Comparison of ENCODE assay signal across 8 cellular contexts in the genomic region with DNA sequence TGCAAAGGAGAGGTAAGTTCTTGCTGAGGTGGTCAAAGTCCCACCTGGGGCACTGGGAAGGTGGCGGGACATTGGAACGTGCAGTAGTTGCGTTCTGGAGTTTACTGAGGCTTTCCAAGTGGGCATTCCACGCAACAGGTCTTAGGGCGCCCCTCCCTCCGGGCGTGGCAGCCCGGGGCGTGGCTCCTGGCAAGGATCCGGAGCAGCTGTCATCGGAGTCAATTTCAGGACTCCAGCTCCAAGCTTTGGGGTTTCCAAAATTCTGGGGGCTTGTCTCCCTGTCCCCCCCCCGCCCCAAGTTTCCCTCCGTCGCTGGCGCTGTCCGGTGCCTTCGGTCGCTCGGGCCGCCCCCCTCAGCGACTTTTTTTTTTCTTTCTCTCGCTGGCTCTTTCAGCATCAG. TPM values are rescaled to one million over a fixed set of nuclear protein-coding genes. Genes with fewer than 3 reads are reported as not detected.
DNase-seq lines count a peak whose midpoint lies in the region; ATAC-seq and TF ChIP-seq lines count a peak whose summit lies in the region.

No MANE protein-coding gene starts in this region.

- H3K27me3 ChIP-seq in neural progenitor cell = peaks cover 54% of the 10 kb centered on the region

- peaks cover 16% of the 10 kb centered on the region for H3K27me3 Mint-ChIP-seq in activated CD4-positive, alpha-beta T cell treated with anti-CD3 and anti-CD28 coated beads, Interleukin-2, amount 10 ng/mL, durations not matched to agents 24 days and 14 days
- H3K27me3 Mint-ChIP-seq in effector memory CD8-positive, alpha-beta T cell = no peaks in the 10 kb centered on the region
- peaks cover 39% of the 10 kb centered on the region for H3K27me3 Mint-ChIP-seq in neural progenitor cell (ENCODE audit: insufficient read depth, low read depth)

- no peak overlapping the region for H3K27ac Mint-ChIP-seq in activated CD4-positive, alpha-beta T cell treated with anti-CD3 and anti-CD28 coated beads, Interleukin-2, amount 10 ng/mL, durations not matched to agents 24 days and 14 days
- H3K27ac Mint-ChIP-seq in effector memory CD8-positive, alpha-beta T cell = peak overlapping the region; percentile 91 to 93
- H3K27ac Mint-ChIP-seq in neural progenitor cell = no peak overlapping the region

- H3K27ac ChIP-seq in neural progenitor cell = no peak overlapping the region

- H4K20me1 ChIP-seq in neural progenitor cell (ENCODE audit: low read depth) = peaks cover 10% of the 10 kb centered on the region

- intact Hi-C loops in activated CD4-positive, alpha-beta T cell treated with anti-CD3 and anti-CD28 coated beads, Interleukin-2, amount 10 ng/mL, durations not matched to agents 24 days and 14 days (cut with micrococcal nuclease) = loop anchor here (1.0 to 5.0 kb wide), 3 partner anchors 34 to 308 kb away; partner anchors contain the start of gene PRKAR1A

- no peaks in the 10 kb centered on the region for H3K4me1 ChIP-seq in neural progenitor cell

- peak overlapping the region; percentile 99 for H3K4me2 ChIP-seq in neural progenitor cell

- H3K9me3 Mint-ChIP-seq in activated CD4-positive, alpha-beta T cell treated with anti-CD3 and anti-CD28 coated beads, Interleukin-2, amount 10 ng/mL, durations not matched to agents 24 days and 14 days = no peaks in the 10 kb centered on the region
- H3K9me3 Mint-ChIP-seq in effector memory CD8-positive, alpha-beta T cell = no peaks in the 10 kb centered on the region
- no peaks in the 10 kb centered on the region for H3K9me3 Mint-ChIP-seq in neural progenitor cell

- H3K9ac ChIP-seq in neural progenitor cell = no peak overlapping the region

- no peaks in the 10 kb centered on the region for H3K9me3 ChIP-seq in neural progenitor cell (ENCODE audit: low read depth)

- H3K4me3 Mint-ChIP-seq in activated CD4-positive, alpha-beta T cell treated with anti-CD3 and anti-CD28 coated beads, Interleukin-2, amount 10 ng/mL, durations not matched to agents 24 days and 14 days = peak overlapping the region; percentile 85
- peak overlapping the region; percentile 89 to 94 for H3K4me3 Mint-ChIP-seq in effector memory CD8-positive, alpha-beta T cell
- peak overlapping the region; percentile 93 for H3K4me3 Mint-ChIP-seq in neural progenitor cell

- H3K36me3 Mint-ChIP-seq in activated CD4-positive, alpha-beta T cell treated with anti-CD3 and anti-CD28 coated beads, Interleukin-2, amount 10 ng/mL, durations not matched to agents 24 days and 14 days (ENCODE audit: low read depth) = peaks cover 12% of the 10 kb centered on the region
- peaks cover 36% of the 10 kb centered on the region for H3K36me3 Mint-ChIP-seq in effector memory CD8-positive, alpha-beta T cell (ENCODE audit: insufficient read depth)
- peaks cover 8% of the 10 kb centered on the region for H3K36me3 Mint-ChIP-seq in neural progenitor cell

- peaks cover 14% of the 10 kb centered on the region for H3K79me2 ChIP-seq in neural progenitor cell (ENCODE audit: low read depth)

- H3K4me3 ChIP-seq in neural progenitor cell = peak overlapping the region; percentile 90

- DNase-seq in activated CD4-positive, alpha-beta T cell treated with anti-CD3 and anti-CD28 coated beads, Interleukin-2, amount 10 ng/mL, durations not matched to agents 24 days and 14 days = peak; percentile 77
- no peak for DNase-seq in activated CD4-positive, alpha-beta T cell treated with anti-CD3 and anti-CD28 coated beads, Interleukin-2, amount 50 U/mL, for 1 hour
- DNase-seq in NCI-H748 treated with DMSO at 0.1 percent for 48 hours (lab: John Stamatoyannopoulos, UW) = peak; percentile 4
- DNase-seq in effector memory CD8-positive, alpha-beta T cell = no peak
- no peak for DNase-seq in neural progenitor cell (ENCODE audit: low spot score)
- no peak for DNase-seq in NCI-H1048 (lab: John Stamatoyannopoulos, UW)
- DNase-seq in NCI-H2107 (lab: John Stamatoyannopoulos, UW) = no peak
- no peak for DNase-seq in GM19238 (ENCODE audit: insufficient read length, low spot score)

- no peak for ATAC-seq in effector memory CD8-positive, alpha-beta T cell (replicated peaks)

- H3K4me1 Mint-ChIP-seq in activated CD4-positive, alpha-beta T cell treated with anti-CD3 and anti-CD28 coated beads, Interleukin-2, amount 10 ng/mL, durations not matched to agents 24 days and 14 days = peaks cover 25% of the 10 kb centered on the region
- H3K4me1 Mint-ChIP-seq in effector memory CD8-positive, alpha-beta T cell (ENCODE audit: low read depth in 2 of 2) = peaks cover 19 to 25% of the 10 kb centered on the region in 2 donors
- H3K4me1 Mint-ChIP-seq in neural progenitor cell = peaks cover 23% of the 10 kb centered on the region

- H2AFZ ChIP-seq in neural progenitor cell (replicated peaks) = peak overlapping the region; percentile 74

- no peaks in the 10 kb centered on the region for H3K36me3 ChIP-seq in neural progenitor cell

- no peak for TF ChIP-seq CTCF in neural progenitor cell (IDR thresholded peaks at IDR 0.05)

- H3F3A ChIP-seq in neural progenitor cell (ENCODE audit: low read depth) = peaks cover 7% of the 10 kb centered on the region

RNA-seq across cellular contexts. Expression of gene AMZ2, which starts 43.1 kb away (rescaled TPM):
- 75.8 and 77.5 TPM in 2 replicates for total RNA-seq in activated CD4-positive, alpha-beta T cell treated with anti-CD3 and anti-CD28 coated beads, Interleukin-2, amount 10 ng/mL, durations not matched to agents 24 days and 14 days
- total RNA-seq in neural progenitor cell (ENCODE audit: low replicate concordance) = 99.0 and 150 TPM in 2 replicates

Comparison
In these comparisons a context has a peak if more than half of its experiments do, and no peak if none do; other contexts are left out.
1. DNase-seq: peak in activated CD4-positive, alpha-beta T cell treated with anti-CD3 and anti-CD28 coated beads, Interleukin-2, amount 10 ng/mL, durations not matched to agents 24 days and 14 days (single experiment) and NCI-H748 treated with DMSO at 0.1 percent for 48 hours (single experiment); none in activated CD4-positive, alpha-beta T cell treated with anti-CD3 and anti-CD28 coated beads, Interleukin-2, amount 50 U/mL, for 1 hour (single experiment), effector memory CD8-positive, alpha-beta T cell (0 of 3), neural progenitor cell (single experiment), NCI-H1048 (single experiment), NCI-H2107 (single experiment) and GM19238 (single experiment).
2. H3K27ac Mint-ChIP-seq: peak in effector memory CD8-positive, alpha-beta T cell (2 of 2); none in activated CD4-positive, alpha-beta T cell treated with anti-CD3 and anti-CD28 coated beads, Interleukin-2, amount 10 ng/mL, durations not matched to agents 24 days and 14 days (single experiment) and neural progenitor cell (single experiment).
3. Peak in every context shown above with its lines, with median percentiles within 50 percentile points of each other: H3K4me3 Mint-ChIP-seq.